ENCODE assay signal across 21 cellular contexts in genomic region chr6:157503018-157503747, GRCh38.
"Had no signal": no experiment of that assay in that cellular context is flagged by ENCODE, and none has a peak within 500 bp of the region (broad histone marks: within the 10 kb centered on the region; RNA-seq: fewer than 3 reads in every experiment).

No MANE protein-coding gene starts in this region.

- H3K4me3 ChIP-seq: mucosa of descending colon, right lobe of liver, skin epidermis, tibial artery had no signal

- ATAC-seq: activated CD8-positive, alpha-beta memory T cell treated with anti-CD3 and anti-CD28 coated beads, Interleukin-2, amount 10 ng/mL, durations not matched to agents 7 days and 5 days; activated CD8-positive, alpha-beta T cell treated with anti-CD3 and anti-CD28 coated beads for 36 hours; left colon; mucosa of descending colon; right lobe of liver had no signal

- H3K4me1 ChIP-seq: right lobe of liver had no signal

- H3K27me3 ChIP-seq: right lobe of liver, tibial artery had no signal

- H3K27me3 Mint-ChIP-seq: activated CD8-positive, alpha-beta memory T cell treated with anti-CD3 and anti-CD28 coated beads, Interleukin-2, amount 10 ng/mL, durations not matched to agents 7 days and 5 days; activated CD8-positive, alpha-beta T cell treated with anti-CD3 and anti-CD28 coated beads for 36 hours; activated naive CD4-positive, alpha-beta T cell treated with anti-CD3 and anti-CD28 coated beads, Interleukin-2, amount 50 U/mL, for 24 hours; brain; dendritic cell treated with granulocyte-macrophage colony-stimulating factor and Interleukin-4, amounts not matched to agents 40 ng/mL and 50 ng/mL, for 4 days; stimulated activated naive CD8-positive, alpha-beta T cell treated with anti-CD3 and anti-CD28 coated beads, Interleukin-15, Interleukin-2, amounts not matched to agents 100 ng/mL and 50 ng/mL, for 24 hours had no signal

- H3K36me3 ChIP-seq: WERI-Rb-1 had no signal

- H3K27ac Mint-ChIP-seq: activated CD4-positive, alpha-beta T cell treated with anti-CD3 and anti-CD28 coated beads, Interleukin-2, amount 10 ng/mL, durations not matched to agents 7 days and 5 days; activated CD8-positive, alpha-beta memory T cell treated with anti-CD3 and anti-CD28 coated beads, Interleukin-2, amount 10 ng/mL, durations not matched to agents 7 days and 5 days; activated CD8-positive, alpha-beta T cell treated with anti-CD3 and anti-CD28 coated beads for 36 hours; activated naive CD4-positive, alpha-beta T cell treated with anti-CD3 and anti-CD28 coated beads, Interleukin-2, amount 50 U/mL, for 24 hours; dendritic cell treated with granulocyte-macrophage colony-stimulating factor and Interleukin-4, amounts not matched to agents 40 ng/mL and 50 ng/mL, for 4 days; stimulated activated naive CD8-positive, alpha-beta T cell treated with anti-CD3 and anti-CD28 coated beads, Interleukin-15, Interleukin-2, amounts not matched to agents 100 ng/mL and 50 ng/mL, for 24 hours had no signal

- H3K4me1 Mint-ChIP-seq: activated naive CD4-positive, alpha-beta T cell treated with anti-CD3 and anti-CD28 coated beads, Interleukin-2, amount 50 U/mL, for 24 hours had no signal

- DNase-seq: activated CD4-positive, alpha-beta T cell treated with anti-CD3 and anti-CD28 coated beads, Interleukin-2, amount 10 ng/mL, durations not matched to agents 7 days and 5 days; activated CD4-positive, CD25-positive, alpha-beta regulatory T cell treated with anti-CD3 and anti-CD28 coated beads, Interleukin-2, amount 50 U/mL, for 72 hours; activated CD8-positive, alpha-beta memory T cell treated with anti-CD3 and anti-CD28 coated beads, Interleukin-2, amount 10 ng/mL, durations not matched to agents 7 days and 5 days; activated CD8-positive, alpha-beta T cell treated with anti-CD3 and anti-CD28 coated beads for 36 hours; activated effector memory CD4-positive, alpha-beta T cell treated with anti-CD3 and anti-CD28 coated beads, Interleukin-2, amount 50 U/mL, for 16 hours; activated T-cell treated with anti-CD3 and anti-CD28 coated beads for 4 hours; aorta; effector CD4-positive, alpha-beta T cell; left colon; mesenchymal stem cell; mucosa of descending colon; right lobe of liver; stimulated activated CD4-positive, alpha-beta T cell treated with anti-CD3 and anti-CD28 coated beads, Interleukin-1b, Interleukin-23, amount 100 ng/mL, for 48 hours; substantia nigra; tibial artery; WERI-Rb-1 had no signal

- H3K4me3 Mint-ChIP-seq: activated CD4-positive, alpha-beta T cell treated with anti-CD3 and anti-CD28 coated beads, Interleukin-2, amount 10 ng/mL, durations not matched to agents 7 days and 5 days; activated CD8-positive, alpha-beta memory T cell treated with anti-CD3 and anti-CD28 coated beads, Interleukin-2, amount 10 ng/mL, durations not matched to agents 7 days and 5 days; activated CD8-positive, alpha-beta T cell treated with anti-CD3 and anti-CD28 coated beads for 36 hours; activated naive CD4-positive, alpha-beta T cell treated with anti-CD3 and anti-CD28 coated beads, Interleukin-2, amount 50 U/mL, for 24 hours; brain; dendritic cell treated with granulocyte-macrophage colony-stimulating factor and Interleukin-4, amounts not matched to agents 40 ng/mL and 50 ng/mL, for 4 days; stimulated activated naive CD8-positive, alpha-beta T cell treated with anti-CD3 and anti-CD28 coated beads, Interleukin-15, Interleukin-2, amounts not matched to agents 100 ng/mL and 50 ng/mL, for 24 hours had no signal

- H3K27ac ChIP-seq: right lobe of liver, skin epidermis, tibial artery, WERI-Rb-1 had no signal
